Comparison of ENCODE assay signal across 9 cellular contexts in genomic region chr6:129567374-129567773, GRCh38.
DNase-seq lines count a peak whose midpoint lies in the region; TF ChIP-seq lines count a peak whose summit lies in the region.
"Had no signal": no experiment of that assay in that cellular context is flagged by ENCODE, and none has a peak within 500 bp of the region (broad histone marks: within the 10 kb centered on the region; RNA-seq: fewer than 3 reads in every experiment).

No MANE protein-coding gene starts in this region.

- in situ Hi-C loops in astrocyte of the cerebellum (cut with HindIII; ENCODE audit: low sequenced_read_pairs), result no loop called here

- intact Hi-C loops in posterior vena cava (cut with DNase I), result no loop called here

- H3K36me3 Mint-ChIP-seq in progenitor cell of endocrine pancreas (ENCODE audit: insufficient read depth), result peaks cover 21% of the 10 kb centered on the region
- H3K36me3 Mint-ChIP-seq in immature natural killer cell, result peaks cover 13 to 24% (median 16%) of the 10 kb centered on the region in 3 donors

- H3K4me3 ChIP-seq in astrocyte of the cerebellum (ENCODE audit: low read depth, low read length), result no peak overlapping the region

- H3K27ac Mint-ChIP-seq in progenitor cell of endocrine pancreas (no peak overlapping the region), immature natural killer cell (no peak overlapping the region)

- DNase-seq in SKM-1 treated with dmso at 0.1 percent for 144 hours (lab: John Stamatoyannopoulos, UW; ENCODE audit: unreplicated experiment) (peak; percentile 40), SKM-1 (lab: John Stamatoyannopoulos, UW; ENCODE audit: unreplicated experiment) (no peak), NCI-H146 treated with DMSO at 0.1 percent for 48 hours (lab: John Stamatoyannopoulos, UW; ENCODE audit: unreplicated experiment) (peak; percentile 41), astrocyte of the cerebellum (ENCODE audit: low read depth) (no peak), progenitor cell of endocrine pancreas (ENCODE audit: low spot score, unreplicated experiment) (no peak), posterior vena cava (ENCODE audit: low spot score) (no peak), H4 (ENCODE audit: low spot score) (no peak), immature natural killer cell (no peak)
- DNase-seq: naive B cell had no signal

- TF ChIP-seq CTCF in astrocyte of the cerebellum (IDR thresholded peaks at IDR 0.05; ENCODE audit: low read depth, low read length, missing control alignments) (peak; percentile 31), progenitor cell of endocrine pancreas (IDR thresholded peaks at IDR 0.05; ENCODE audit: unreplicated experiment) (peak; percentile 40)

- peaks cover 8% of the 10 kb centered on the region for H3K9me3 Mint-ChIP-seq in progenitor cell of endocrine pancreas (ENCODE audit: low read depth)
- H3K9me3 Mint-ChIP-seq in immature natural killer cell, result peaks cover 0 to 5% (median 0%) of the 10 kb centered on the region in 6 donors

- no peak overlapping the region for H3K4me3 Mint-ChIP-seq in progenitor cell of endocrine pancreas (ENCODE audit: low read depth)
- no peak overlapping the region for H3K4me3 Mint-ChIP-seq in immature natural killer cell
- H3K4me3 Mint-ChIP-seq: naive B cell had no signal

- H3K4me1 Mint-ChIP-seq in progenitor cell of endocrine pancreas (ENCODE audit: low read depth) (no peaks in the 10 kb centered on the region), immature natural killer cell (no peaks in the 10 kb centered on the region)
- H3K4me1 Mint-ChIP-seq: naive B cell had no signal

- H3K27me3 Mint-ChIP-seq in progenitor cell of endocrine pancreas (no peaks in the 10 kb centered on the region), immature natural killer cell (ENCODE audit: low read depth in 3 of 3) (peaks cover 2 to 8% (median 7%) of the 10 kb centered on the region in 3 donors)

Comparison
In these comparisons a context has a peak if more than half of its experiments do, and no peak if none do; other contexts are left out.
1. DNase-seq: peak in SKM-1 treated with dmso at 0.1 percent for 144 hours (single experiment) and NCI-H146 treated with DMSO at 0.1 percent for 48 hours (single experiment); none in SKM-1 (single experiment), astrocyte of the cerebellum (single experiment), progenitor cell of endocrine pancreas (single experiment), posterior vena cava (single experiment), H4 (single experiment) and immature natural killer cell (0 of 3).